Comparison of ENCODE assay signal across 8 cellular contexts in genomic region chr1:224113918-224114786, GRCh38.
DNase-seq lines count a peak whose midpoint lies in the region; ATAC-seq lines count a peak whose summit lies in the region.

A gene with protein sequence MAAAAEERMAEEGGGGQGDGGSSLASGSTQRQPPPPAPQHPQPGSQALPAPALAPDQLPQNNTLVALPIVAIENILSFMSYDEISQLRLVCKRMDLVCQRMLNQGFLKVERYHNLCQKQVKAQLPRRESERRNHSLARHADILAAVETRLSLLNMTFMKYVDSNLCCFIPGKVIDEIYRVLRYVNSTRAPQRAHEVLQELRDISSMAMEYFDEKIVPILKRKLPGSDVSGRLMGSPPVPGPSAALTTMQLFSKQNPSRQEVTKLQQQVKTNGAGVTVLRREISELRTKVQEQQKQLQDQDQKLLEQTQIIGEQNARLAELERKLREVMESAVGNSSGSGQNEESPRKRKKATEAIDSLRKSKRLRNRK (plus strand): TSS chr1:224114111. CDS start chr1:224114130, 19 bp downstream.

- H3K36me3 ChIP-seq in BLaER1 treated with 17β-estradiol and CSF1 and Interleukin-3, amounts not matched to agents 10 nM and 100 nM = peaks cover 0 to 26% (median 16%) of the 10 kb centered on the region in 11 experiments; a peak in 15 of 22 replicates

- H3K9ac ChIP-seq in BLaER1 treated with 17β-estradiol and CSF1 and Interleukin-3, amounts not matched to agents 10 nM and 100 nM = peak within 1 kb of the TSS; percentile 91 to 98 (median 96)

- no peaks in the 10 kb centered on the region for H3K9me3 ChIP-seq in BLaER1 treated with 17β-estradiol and CSF1 and Interleukin-3, amounts not matched to agents 10 nM and 100 nM (replicated peaks in 1 of 11)

- peak; percentile 93 for DNase-seq in NCI-H748 (lab: John Stamatoyannopoulos, UW; ENCODE audit: unreplicated experiment)
- peak; percentile 89 for DNase-seq in activated CD4-positive, alpha-beta T cell treated with anti-CD3 and anti-CD28 coated beads, Interleukin-2, amount 50 U/mL, for 1 hour
- peak; percentile 96 for DNase-seq in dedifferentiated amniotic fluid mesenchymal stem cell (ENCODE audit: extremely low spot score)
- DNase-seq in left kidney (ENCODE audit: low read depth, low spot score) = peak; percentile 99
- peak; percentile 95 to 97 for DNase-seq in stimulated activated CD4-positive, alpha-beta T cell treated with anti-CD3 and anti-CD28 coated beads, Interleukin-2, amount 100 ng/mL, for 24 hours

- H3K4me2 ChIP-seq in BLaER1 treated with 17β-estradiol and CSF1 and Interleukin-3, amounts not matched to agents 10 nM and 100 nM = peak within 1 kb of the TSS; percentile 71 to 95 (median 87)

- peaks cover 16 to 31% (median 25%) of the 10 kb centered on the region in 10 experiments for H3K4me1 ChIP-seq in BLaER1 treated with 17β-estradiol and CSF1 and Interleukin-3, amounts not matched to agents 10 nM and 100 nM

- peaks cover 26 to 45% (median 40%) of the 10 kb centered on the region in 11 experiments; a peak in 20 of 22 replicates for H4K20me1 ChIP-seq in BLaER1 treated with 17β-estradiol and CSF1 and Interleukin-3, amounts not matched to agents 10 nM and 100 nM

- peak; percentile 97 for ATAC-seq in GM19351 (IDR thresholded peaks at IDR 0.05; ENCODE audit: unreplicated experiment)
- ATAC-seq in HG03521 (IDR thresholded peaks at IDR 0.05; ENCODE audit: unreplicated experiment) = peak; percentile 98

- no peaks in the 10 kb centered on the region for H3K27me3 ChIP-seq in BLaER1 treated with 17β-estradiol and CSF1 and Interleukin-3, amounts not matched to agents 10 nM and 100 nM

- H3K4me3 ChIP-seq in BLaER1 treated with 17β-estradiol and CSF1 and Interleukin-3, amounts not matched to agents 10 nM and 100 nM = peak within 1 kb of the TSS; percentile 80 to 98 (median 92)

- H3K27ac ChIP-seq in BLaER1 treated with 17β-estradiol and CSF1 and Interleukin-3, amounts not matched to agents 10 nM and 100 nM = peak within 1 kb of the TSS; percentile 90 to 97 (median 95)

Comparison
In these comparisons a context has a peak if more than half of its experiments do, and no peak if none do; other contexts are left out.
1. Peak in every context shown above with its lines: DNase-seq, ATAC-seq, H3K4me3 ChIP-seq and H3K27ac ChIP-seq.